ENCODE assay signal across 2 cellular contexts in genomic region chr4:7820031-7820825, GRCh38.
TF ChIP-seq lines count a peak whose summit lies in the region.

No MANE protein-coding gene starts in this region.

TF ChIP-seq in SK-N-SH, 30 proteins besides CTCF, POLR2A, EP300 and RAD21 (continued from another document):
- TF ChIP-seq USF1 (IDR thresholded peaks at IDR 0.05; ENCODE audit: borderline replicate concordance, low read depth) = no peak
- TF ChIP-seq PBX3 (IDR thresholded peaks at IDR 0.05) = no peak
- TF ChIP-seq YY1 (IDR thresholded peaks at IDR 0.05; ENCODE audit: low read depth) = no peak
- TF ChIP-seq REST (IDR thresholded peaks at IDR 0.05; ENCODE audit: low read depth, low read length) = no peak
- no peak for TF ChIP-seq SMC3 (IDR thresholded peaks at IDR 0.05; ENCODE audit: low read depth, low read length)
- TF ChIP-seq TCF12 (IDR thresholded peaks at IDR 0.05) = no peak
- no peak for TF ChIP-seq RFX5 (IDR thresholded peaks at IDR 0.05; ENCODE audit: low read length)
- TF ChIP-seq MXI1 (IDR thresholded peaks at IDR 0.05; ENCODE audit: low read depth, low read length) = no peak
TF ChIP-seq in SK-N-SH: peak in this region for 0.

TF ChIP-seq in SK-N-SH treated with all-trans-retinoic acid at 6 μM for 48 hours, 23 proteins besides CTCF, POLR2A, EP300 and RAD21 (continued from another document):
- TF ChIP-seq GLIS3 (CRISPR knock-in tag; IDR thresholded peaks at IDR 0.05) = no peak
- no peak for TF ChIP-seq CSDC2 (CRISPR knock-in tag; IDR thresholded peaks at IDR 0.05)
